ENCODE assay signal across 21 cellular contexts in the genomic region with DNA sequence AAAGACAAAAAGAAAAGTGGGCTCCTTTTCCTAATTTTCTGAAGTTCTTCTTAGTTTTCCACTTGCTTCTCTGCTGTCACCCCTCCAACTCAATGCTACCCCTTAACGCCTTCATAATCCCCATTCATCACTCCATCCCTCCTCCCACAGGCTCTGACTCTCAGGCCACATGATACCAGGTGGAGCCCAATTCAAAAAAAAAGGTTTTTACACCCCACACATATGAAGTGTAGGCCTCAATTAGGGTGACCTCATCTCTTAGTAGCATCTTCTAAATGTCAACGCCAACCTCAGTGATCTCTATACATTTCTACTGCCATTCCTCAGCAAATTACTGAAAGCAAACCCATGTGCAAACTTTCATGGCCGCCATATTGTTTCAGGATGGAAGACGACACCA. TPM values are rescaled to one million over a fixed set of nuclear protein-coding genes. Genes with fewer than 3 reads are reported as not detected.
DNase-seq lines count a peak whose midpoint lies in the region; ATAC-seq and TF ChIP-seq lines count a peak whose summit lies in the region.
"Had no signal": no experiment of that assay in that cellular context is flagged by ENCODE, and none has a peak within 500 bp of the region (broad histone marks: within the 10 kb centered on the region; RNA-seq: fewer than 3 reads in every experiment).

No MANE protein-coding gene starts in this region.

- intact Hi-C loops in activated CD4-positive, alpha-beta T cell treated with anti-CD3 and anti-CD28 coated beads for 36 hours (cut with DNase I, micrococcal nuclease) = loop anchor here (1.0 to 10.0 kb wide), 10 partner anchors 22 to 562 kb away; partner anchors contain the start of genes CYB5RL (in 1 of the 2), MRPL37 (in 1 of the 2), NDC1 (in 1 of the 2) and TCEANC2 (in 1 of the 2)

- H3K27me3 Mint-ChIP-seq in activated CD4-positive, alpha-beta T cell treated with anti-CD3 and anti-CD28 coated beads for 36 hours = no peaks in the 10 kb centered on the region
- H3K27me3 Mint-ChIP-seq in endodermal cell (ENCODE audit: insufficient read depth) (no peaks in the 10 kb centered on the region), type B pancreatic cell (no peaks in the 10 kb centered on the region)
- H3K27me3 Mint-ChIP-seq: CD4-positive, alpha-beta memory T cell had no signal

- peak; percentile 61 for ATAC-seq in activated CD4-positive, alpha-beta T cell treated with anti-CD3 and anti-CD28 coated beads for 36 hours
- ATAC-seq: left lobe of liver had no signal

- peaks cover 81% of the 10 kb centered on the region for H3K36me3 Mint-ChIP-seq in activated CD4-positive, alpha-beta T cell treated with anti-CD3 and anti-CD28 coated beads for 36 hours (ENCODE audit: low read depth)
- H3K36me3 Mint-ChIP-seq in endodermal cell (ENCODE audit: low read depth) (peaks cover 93% of the 10 kb centered on the region), type B pancreatic cell (peaks cover 68% of the 10 kb centered on the region)

- TF ChIP-seq CTCF in endodermal cell (conservative IDR thresholded peaks at IDR 0.05) (no peak), type B pancreatic cell (conservative IDR thresholded peaks at IDR 0.05) (no peak)

- peaks cover 71% of the 10 kb centered on the region for H3K4me1 Mint-ChIP-seq in activated CD4-positive, alpha-beta T cell treated with anti-CD3 and anti-CD28 coated beads for 36 hours
- H3K4me1 Mint-ChIP-seq in endodermal cell (peaks cover 75% of the 10 kb centered on the region), type B pancreatic cell (ENCODE audit: unreplicated experiment) (peaks cover 85% of the 10 kb centered on the region)

- POLR2A ChIA-PET in activated CD4-positive, alpha-beta T cell treated with anti-CD3 and anti-CD28 coated beads for 36 hours (lab: Charles Lee) = interaction anchor here (0.9 kb wide), 1 partner anchor 112 kb away, joined by 3 read pairs; no protein-coding TSS in a partner anchor

- H3K9me3 Mint-ChIP-seq in activated CD4-positive, alpha-beta T cell treated with anti-CD3 and anti-CD28 coated beads for 36 hours (ENCODE audit: low read depth) = no peaks in the 10 kb centered on the region
- H3K9me3 Mint-ChIP-seq in endodermal cell = no peaks in the 10 kb centered on the region
- no peaks in the 10 kb centered on the region for H3K9me3 Mint-ChIP-seq in type B pancreatic cell
- H3K9me3 Mint-ChIP-seq: CD4-positive, alpha-beta memory T cell; nephron progenitor cell had no signal

- H3K9ac ChIP-seq in endodermal cell (ENCODE audit: extremely low read depth, low read length, poor library complexity, severe bottlenecking) = no peak overlapping the region

- peaks cover 99% of the 10 kb centered on the region for H3K36me3 ChIP-seq in endodermal cell (ENCODE audit: control insufficient read depth, insufficient read depth, low read length)
- H3K36me3 ChIP-seq: ovary had no signal

- DNase-seq in activated CD4-positive, alpha-beta T cell treated with anti-CD3 and anti-CD28 coated beads for 36 hours = peak; percentile 35
- DNase-seq in activated CD4-positive, alpha-beta T cell treated with anti-CD3 and anti-CD28 coated beads, Interleukin-2, amount 50 U/mL, for 1 hour = no peak
- peak; percentile 21 for DNase-seq in stimulated activated CD4-positive, alpha-beta T cell treated with anti-CD3 and anti-CD28 coated beads, Interleukin-1b, Interleukin-23, amount 100 ng/mL, for 48 hours
- DNase-seq in stimulated activated CD4-positive, alpha-beta T cell treated with anti-CD3 and anti-CD28 coated beads, Interleukin-4, amount 100 ng/mL, for 1 hour = no peak
- DNase-seq in endodermal cell = no peak
- no peak for DNase-seq in type B pancreatic cell (ENCODE audit: extremely low spot score, unreplicated experiment)
- no peak for DNase-seq in KBM-7
- no peak for DNase-seq in NCI-H146 treated with DMSO at 0.1 percent for 48 hours (lab: John Stamatoyannopoulos, UW; ENCODE audit: unreplicated experiment)
- DNase-seq: CD4-positive, alpha-beta memory T cell; effector memory CD4-positive, alpha-beta T cell; NCI-H1048; NCI-H1694; NCI-H82; nephron progenitor cell; ovary; SHP77 treated with DMSO at 0.1 percent for 48 hours; T1000; thyroid gland; WERI-Rb-1 had no signal

- in situ Hi-C loops in KBM-7 (cut with MboI; ENCODE audit: low pct_unique_long_range_greater_than_20kb, low sequenced_read_pairs) = no loop called here

- H3K27me3 ChIP-seq in endodermal cell (ENCODE audit: control insufficient read depth, insufficient read depth, low read length, poor library complexity, severe bottlenecking) = no peaks in the 10 kb centered on the region
- H3K27me3 ChIP-seq: ovary, thyroid gland had no signal

- no peaks in the 10 kb centered on the region for H3K9me3 ChIP-seq in endodermal cell (ENCODE audit: control insufficient read depth, low read length)
- H3K9me3 ChIP-seq: ovary, thyroid gland had no signal

- H3K4me1 ChIP-seq in endodermal cell (ENCODE audit: control insufficient read depth, insufficient read depth, low read length) = peaks cover 21% of the 10 kb centered on the region

- H3K27ac Mint-ChIP-seq in activated CD4-positive, alpha-beta T cell treated with anti-CD3 and anti-CD28 coated beads for 36 hours = peak overlapping the region; percentile 63
- no peak overlapping the region for H3K27ac Mint-ChIP-seq in endodermal cell
- no peak overlapping the region for H3K27ac Mint-ChIP-seq in type B pancreatic cell

- no peak overlapping the region for H3K27ac ChIP-seq in endodermal cell (ENCODE audit: low read depth, low read length)
- H3K27ac ChIP-seq: coronary artery, ovary, thyroid gland, WERI-Rb-1 had no signal

- CTCF ChIA-PET in activated CD4-positive, alpha-beta T cell treated with anti-CD3 and anti-CD28 coated beads for 36 hours (lab: Charles Lee) = interaction anchor here (0.6 to 1.0 kb wide), 3 partner anchors 22 to 106 kb away, joined by 3 to 4 read pairs (median 3); no protein-coding TSS in a partner anchor

- H3K4me3 Mint-ChIP-seq in activated CD4-positive, alpha-beta T cell treated with anti-CD3 and anti-CD28 coated beads for 36 hours = no peak overlapping the region
- H3K4me3 Mint-ChIP-seq in endodermal cell = no peak overlapping the region
- peak overlapping the region; percentile 2 for H3K4me3 Mint-ChIP-seq in type B pancreatic cell
- H3K4me3 Mint-ChIP-seq: nephron progenitor cell had no signal

- peak overlapping the region; percentile 98 for H3K4me3 ChIP-seq in endodermal cell (ENCODE audit: low read length)
- H3K4me3 ChIP-seq: coronary artery, ovary, thyroid gland had no signal

- WGBS in endodermal cell (ENCODE audit: insufficient coverage in 1 of 2, insufficient read length in 1 of 2), 2 experiments = 96% methylated on average over 4 of the region's 4 CpGs

RNA-seq across cellular contexts. Expression of gene SSBP3, which starts 6.4 kb away (rescaled TPM):
- 10 to 100 TPM; 40.3 to 64.2 TPM for total RNA-seq in activated CD4-positive, alpha-beta T cell treated with anti-CD3 and anti-CD28 coated beads for 36 hours
- total RNA-seq in endodermal cell (100 to 1,000 TPM; 342 TPM), type B pancreatic cell (ENCODE audit: low replicate concordance) (69.5 and 129 TPM in 2 replicates)
- 245 TPM for polyA plus RNA-seq in endodermal cell (2013, experiment 1 of 2)
- 232 TPM for polyA plus RNA-seq in endodermal cell (2013, experiment 2 of 2)

Comparison
In these comparisons a context has a peak if more than half of its experiments do, and no peak if none do; other contexts are left out.
1. DNase-seq: peak in activated CD4-positive, alpha-beta T cell treated with anti-CD3 and anti-CD28 coated beads for 36 hours (single experiment) and stimulated activated CD4-positive, alpha-beta T cell treated with anti-CD3 and anti-CD28 coated beads, Interleukin-1b, Interleukin-23, amount 100 ng/mL, for 48 hours (single experiment); none in activated CD4-positive, alpha-beta T cell treated with anti-CD3 and anti-CD28 coated beads, Interleukin-2, amount 50 U/mL, for 1 hour (single experiment), stimulated activated CD4-positive, alpha-beta T cell treated with anti-CD3 and anti-CD28 coated beads, Interleukin-4, amount 100 ng/mL, for 1 hour (single experiment), endodermal cell (single experiment), type B pancreatic cell (single experiment), KBM-7 (single experiment) and NCI-H146 treated with DMSO at 0.1 percent for 48 hours (single experiment).